Comparison of ENCODE assay signal across 1 cellular context in genomic region chr11:36289226-36289852, GRCh38.
A peak's percentile ranks its signal among the peaks of the same experiment; 100 is the strongest.
TF ChIP-seq lines count a peak whose summit lies in the region.

COMMD9 (minus strand) TSS chr11:36289424; CDS start chr11:36289412, 12 bp downstream.

TF ChIP-seq in HepG2, 621 proteins besides CTCF, POLR2A, EP300 and RAD21 (continued from another document and continues in another):
- TF ChIP-seq ZKSCAN5 (CRISPR knock-in tag; IDR thresholded peaks at IDR 0.05) (no peak), FOXK2 (IDR thresholded peaks at IDR 0.05) (peak; percentile 26; the same call in 1 of the 2 replicates), CREB3 (CRISPR knock-in tag; IDR thresholded peaks at IDR 0.05) (no peak), ZNF3 (CRISPR knock-in tag; IDR thresholded peaks at IDR 0.05) (no peak), ZNF639 (CRISPR knock-in tag; conservative IDR thresholded peaks at IDR 0.05) (0 out of 2 replicates have a peak, but pooled peaks have one; percentile 54), MIXL1 (CRISPR knock-in tag; IDR thresholded peaks at IDR 0.05) (peak; percentile 86), ZNF260 (CRISPR knock-in tag; IDR thresholded peaks at IDR 0.05; ENCODE audit: borderline replicate concordance, low read depth) (no peak), ZEB1 (IDR thresholded peaks at IDR 0.05; ENCODE audit: insufficient replicate concordance, low read depth) (no peak), HDAC6 (IDR thresholded peaks at IDR 0.05; ENCODE audit: low read depth, low read length) (no peak), SMARCC2 (IDR thresholded peaks at IDR 0.05) (no peak), ZNF619 (CRISPR knock-in tag; IDR thresholded peaks at IDR 0.05) (no peak), DZIP1 (CRISPR knock-in tag; IDR thresholded peaks at IDR 0.05) (no peak), HCFC1 (IDR thresholded peaks at IDR 0.05; ENCODE audit: low read depth, low read length) (peak; percentile 97), RFXANK (CRISPR knock-in tag; IDR thresholded peaks at IDR 0.05) (no peak), NKX3-1 (CRISPR knock-in tag; IDR thresholded peaks at IDR 0.05) (no peak), TCF7 (IDR thresholded peaks at IDR 0.05; ENCODE audit: low read depth) (no peak), ZNF513 (CRISPR knock-in tag; conservative IDR thresholded peaks at IDR 0.05) (no peak), ZNF350 (CRISPR knock-in tag; IDR thresholded peaks at IDR 0.05; ENCODE audit: borderline replicate concordance, low read depth) (peak; percentile 43; the same call in 1 of the 2 replicates), TARDBP (CRISPR knock-in tag; IDR thresholded peaks at IDR 0.05) (peak; percentile 90), CENPBD1 (CRISPR knock-in tag; IDR thresholded peaks at IDR 0.05; ENCODE audit: borderline replicate concordance, low read depth) (no peak), ZNF124 (CRISPR knock-in tag; IDR thresholded peaks at IDR 0.05) (peak; percentile 46; the same call in 1 of the 2 replicates), CREBL2 (CRISPR knock-in tag; IDR thresholded peaks at IDR 0.05; ENCODE audit: borderline replicate concordance) (no peak), NR2F2 (IDR thresholded peaks at IDR 0.05; ENCODE audit: borderline replicate concordance, low read depth) (no peak), SRSF1 (optimal IDR thresholded peaks at IDR 0.05; ENCODE audit: low read depth, low read length) (no peak), MYC (CRISPR knock-in tag; IDR thresholded peaks at IDR 0.05; ENCODE audit: borderline replicate concordance) (peak; percentile 90), NR2F6 (IDR thresholded peaks at IDR 0.05) (no peak), NR2F6 (CRISPR knock-in tag; IDR thresholded peaks at IDR 0.05) (no peak), FOXA3 (CRISPR knock-in tag; IDR thresholded peaks at IDR 0.05) (peak; percentile 67), ZNF256 (CRISPR knock-in tag; conservative IDR thresholded peaks at IDR 0.05) (no peak), ZBTB39 (CRISPR knock-in tag; IDR thresholded peaks at IDR 0.05) (no peak), ZNF577 (CRISPR knock-in tag; IDR thresholded peaks at IDR 0.05; ENCODE audit: borderline replicate concordance, low read depth) (no peak), IRF1 (CRISPR knock-in tag; IDR thresholded peaks at IDR 0.05; ENCODE audit: low read depth) (no peak), ZNF34 (CRISPR knock-in tag; IDR thresholded peaks at IDR 0.05; ENCODE audit: borderline replicate concordance) (0 out of 2 replicates have a peak, but pooled peaks have one; percentile 62), SSRP1 (CRISPR knock-in tag; IDR thresholded peaks at IDR 0.05) (no peak), SUZ12 (IDR thresholded peaks at IDR 0.05; ENCODE audit: low read depth, low read length) (peak; percentile 83), REXO4 (CRISPR knock-in tag; IDR thresholded peaks at IDR 0.05; ENCODE audit: borderline replicate concordance) (no peak), KDM5A (IDR thresholded peaks at IDR 0.05; ENCODE audit: borderline replicate concordance, low read length) (peak; percentile 98), PAX8 (CRISPR knock-in tag; IDR thresholded peaks at IDR 0.05; ENCODE audit: borderline replicate concordance) (no peak), ZNF367 (CRISPR knock-in tag; IDR thresholded peaks at IDR 0.05; ENCODE audit: borderline replicate concordance) (no peak), PRDM10 (CRISPR knock-in tag; IDR thresholded peaks at IDR 0.05; ENCODE audit: low read depth) (0 out of 2 replicates have a peak, but pooled peaks have one; percentile 47), FOSL2 (CRISPR knock-in tag; IDR thresholded peaks at IDR 0.05) (peak; percentile 62), MTA1 (CRISPR knock-in tag; IDR thresholded peaks at IDR 0.05; ENCODE audit: borderline replicate concordance) (peak; percentile 79; the same call in 1 of the 2 replicates), ZNF24 (IDR thresholded peaks at IDR 0.05) (no peak), ZBTB33 (CRISPR knock-in tag; IDR thresholded peaks at IDR 0.05) (peak; percentile 38; the same call in 1 of the 2 replicates), SKI (IDR thresholded peaks at IDR 0.05; ENCODE audit: partially characterized antibody) (no peak), ZNF451 (CRISPR knock-in tag; IDR thresholded peaks at IDR 0.05) (0 out of 2 replicates have a peak, but pooled peaks have one; percentile 70), PAF1 (CRISPR knock-in tag; IDR thresholded peaks at IDR 0.05) (no peak), FOXJ3 (CRISPR knock-in tag; IDR thresholded peaks at IDR 0.05; ENCODE audit: borderline replicate concordance) (peak; percentile 48; the same call in 1 of the 2 replicates)
